Comparison of ENCODE assay signal across 2 cellular contexts in genomic region chr3:176927985-176928931, GRCh38.
TF ChIP-seq lines count a peak whose summit lies in the region.

No MANE protein-coding gene starts in this region.

TF ChIP-seq in liver, 16 proteins besides CTCF, POLR2A, EP300 and RAD21 (continued from another document):
- TF ChIP-seq, protein P1, sequence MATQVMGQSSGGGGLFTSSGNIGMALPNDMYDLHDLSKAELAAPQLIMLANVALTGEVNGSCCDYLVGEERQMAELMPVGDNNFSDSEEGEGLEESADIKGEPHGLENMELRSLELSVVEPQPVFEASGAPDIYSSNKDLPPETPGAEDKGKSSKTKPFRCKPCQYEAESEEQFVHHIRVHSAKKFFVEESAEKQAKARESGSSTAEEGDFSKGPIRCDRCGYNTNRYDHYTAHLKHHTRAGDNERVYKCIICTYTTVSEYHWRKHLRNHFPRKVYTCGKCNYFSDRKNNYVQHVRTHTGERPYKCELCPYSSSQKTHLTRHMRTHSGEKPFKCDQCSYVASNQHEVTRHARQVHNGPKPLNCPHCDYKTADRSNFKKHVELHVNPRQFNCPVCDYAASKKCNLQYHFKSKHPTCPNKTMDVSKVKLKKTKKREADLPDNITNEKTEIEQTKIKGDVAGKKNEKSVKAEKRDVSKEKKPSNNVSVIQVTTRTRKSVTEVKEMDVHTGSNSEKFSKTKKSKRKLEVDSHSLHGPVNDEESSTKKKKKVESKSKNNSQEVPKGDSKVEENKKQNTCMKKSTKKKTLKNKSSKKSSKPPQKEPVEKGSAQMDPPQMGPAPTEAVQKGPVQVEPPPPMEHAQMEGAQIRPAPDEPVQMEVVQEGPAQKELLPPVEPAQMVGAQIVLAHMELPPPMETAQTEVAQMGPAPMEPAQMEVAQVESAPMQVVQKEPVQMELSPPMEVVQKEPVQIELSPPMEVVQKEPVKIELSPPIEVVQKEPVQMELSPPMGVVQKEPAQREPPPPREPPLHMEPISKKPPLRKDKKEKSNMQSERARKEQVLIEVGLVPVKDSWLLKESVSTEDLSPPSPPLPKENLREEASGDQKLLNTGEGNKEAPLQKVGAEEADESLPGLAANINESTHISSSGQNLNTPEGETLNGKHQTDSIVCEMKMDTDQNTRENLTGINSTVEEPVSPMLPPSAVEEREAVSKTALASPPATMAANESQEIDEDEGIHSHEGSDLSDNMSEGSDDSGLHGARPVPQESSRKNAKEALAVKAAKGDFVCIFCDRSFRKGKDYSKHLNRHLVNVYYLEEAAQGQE (IDR thresholded peaks at IDR 0.05): no peak
- TF ChIP-seq TAF1 (conservative IDR thresholded peaks at IDR 0.05): no peak
TF ChIP-seq in liver: peak in this region for 4.

TF ChIP-seq in HepG2, 621 proteins besides CTCF, POLR2A, EP300 and RAD21 (continued from another document):
- no peak for TF ChIP-seq ZBTB25 (CRISPR knock-in tag; IDR thresholded peaks at IDR 0.05)
- TF ChIP-seq PHF8 (CRISPR knock-in tag; IDR thresholded peaks at IDR 0.05): no peak
- no peak for TF ChIP-seq ZNF710 (CRISPR knock-in tag; IDR thresholded peaks at IDR 0.05; ENCODE audit: borderline replicate concordance)
- TF ChIP-seq ZMYM4 (CRISPR knock-in tag; IDR thresholded peaks at IDR 0.05): no peak
- TF ChIP-seq IRF1 (CRISPR knock-in tag; IDR thresholded peaks at IDR 0.05; ENCODE audit: low read depth): no peak
- no peak for TF ChIP-seq ZBTB3 (CRISPR knock-in tag; IDR thresholded peaks at IDR 0.05; ENCODE audit: borderline replicate concordance, low read depth)
- TF ChIP-seq, protein P2, sequence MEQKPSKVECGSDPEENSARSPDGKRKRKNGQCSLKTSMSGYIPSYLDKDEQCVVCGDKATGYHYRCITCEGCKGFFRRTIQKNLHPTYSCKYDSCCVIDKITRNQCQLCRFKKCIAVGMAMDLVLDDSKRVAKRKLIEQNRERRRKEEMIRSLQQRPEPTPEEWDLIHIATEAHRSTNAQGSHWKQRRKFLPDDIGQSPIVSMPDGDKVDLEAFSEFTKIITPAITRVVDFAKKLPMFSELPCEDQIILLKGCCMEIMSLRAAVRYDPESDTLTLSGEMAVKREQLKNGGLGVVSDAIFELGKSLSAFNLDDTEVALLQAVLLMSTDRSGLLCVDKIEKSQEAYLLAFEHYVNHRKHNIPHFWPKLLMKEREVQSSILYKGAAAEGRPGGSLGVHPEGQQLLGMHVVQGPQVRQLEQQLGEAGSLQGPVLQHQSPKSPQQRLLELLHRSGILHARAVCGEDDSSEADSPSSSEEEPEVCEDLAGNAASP (CRISPR knock-in tag; IDR thresholded peaks at IDR 0.05; ENCODE audit: borderline replicate concordance): no peak
- no peak for TF ChIP-seq NFATC3 (CRISPR knock-in tag; IDR thresholded peaks at IDR 0.05)
